In genomic region chr18:76715012-76715608, GRCh38 we compare ENCODE assay signal across 1 cellular context.
TF ChIP-seq lines count a peak whose summit lies in the region.

No MANE protein-coding gene starts in this region.

TF ChIP-seq in GM23338, 12 proteins besides CTCF, POLR2A, EP300 and RAD21 (continued from another document):
- TF ChIP-seq ZNF462 (CRISPR knock-in tag; IDR thresholded peaks at IDR 0.05) (no peak), JUNB (IDR thresholded peaks at IDR 0.05; ENCODE audit: unreplicated experiment) (no peak), STAT1 (IDR thresholded peaks at IDR 0.05; ENCODE audit: unreplicated experiment) (no peak), NANOG (IDR thresholded peaks at IDR 0.05; ENCODE audit: borderline replicate concordance) (no peak), CREB1 (CRISPR knock-in tag; IDR thresholded peaks at IDR 0.05; ENCODE audit: low read depth) (no peak), ETS1 (IDR thresholded peaks at IDR 0.05) (no peak), POLR2AphosphoS5 (IDR thresholded peaks at IDR 0.05; ENCODE audit: low read depth) (no peak), EZH2phosphoT487 (IDR thresholded peaks at IDR 0.05; ENCODE audit: unreplicated experiment) (no peak), ZNF331 (CRISPR knock-in tag; IDR thresholded peaks at IDR 0.05; ENCODE audit: low read depth) (no peak), EZH2 (IDR thresholded peaks at IDR 0.05; ENCODE audit: low read depth, unreplicated experiment) (no peak)
